Comparison of ENCODE assay signal across 15 cellular contexts in genomic region chr5:43851741-43852140, GRCh38.
DNase-seq lines count a peak whose midpoint lies in the region; ATAC-seq, FAIRE-seq and TF ChIP-seq lines count a peak whose summit lies in the region.
"Had no signal": no experiment of that assay in that cellular context is flagged by ENCODE, and none has a peak within 500 bp of the region (broad histone marks: within the 10 kb centered on the region; RNA-seq: fewer than 3 reads in every experiment).

No MANE protein-coding gene starts in this region.

- intact Hi-C loops in left ventricle myocardium superior (cut with micrococcal nuclease) (no loop called here), cardiac septum (cut with DNase I) (no loop called here)

- DNase-seq in H4 (ENCODE audit: low spot score) (peak; percentile 36), NCI-H524 (lab: John Stamatoyannopoulos, UW) (peak; percentile 24 to 63), RPMI7951 (ENCODE audit: low read depth) (peak; percentile 3), myocyte (ENCODE audit: low read depth) (peak; percentile 93), GM12891 (ENCODE audit: insufficient read length, low spot score) (no peak), left ventricle myocardium superior (no peak), cardiac septum (ENCODE audit: low spot score) (no peak)
- DNase-seq: 8988T; ACHN; CD4-positive, CD25-positive, alpha-beta regulatory T cell; DMS53; H9 had no signal

- TF ChIP-seq POLR2A in GM12891 (IDR thresholded peaks at IDR 0.05; ENCODE audit: low read depth, low read length), result no peak

- no peak for ATAC-seq in HG02759 (IDR thresholded peaks at IDR 0.05; ENCODE audit: unreplicated experiment)
- ATAC-seq in left ventricle myocardium superior, result no peak
- ATAC-seq: GM23338 had no signal

- FAIRE-seq in GM12891 (lab: Jason Lieb, UNC), result no peak
- FAIRE-seq: GM18507 had no signal

TF ChIP-seq in GM12891, 5 proteins besides CTCF, POLR2A, EP300 and RAD21:
- no peak for TF ChIP-seq PAX5 (IDR thresholded peaks at IDR 0.05; ENCODE audit: insufficient read depth, low read length, severe bottlenecking)

Comparison
In these comparisons a context has a peak if more than half of its experiments do, and no peak if none do; other contexts are left out.
1. DNase-seq: peak in H4 (single experiment), NCI-H524 (2 of 2), RPMI7951 (single experiment) and myocyte (single experiment); none in GM12891 (single experiment), left ventricle myocardium superior (single experiment) and cardiac septum (single experiment).